In genomic region chr2:112660138-112660537, GRCh38 we compare ENCODE assay signal across 1 cellular context.
TF ChIP-seq lines count a peak whose summit lies in the region.

No MANE protein-coding gene starts in this region.

TF ChIP-seq in K562, 482 proteins besides CTCF, POLR2A, EP300 and RAD21:
- TF ChIP-seq CTCFL (IDR thresholded peaks at IDR 0.05; ENCODE audit: borderline replicate concordance, insufficient read depth, low read depth, low read length, poor library complexity, severe bottlenecking): no peak
- TF ChIP-seq MAZ (CRISPR knock-in tag; conservative IDR thresholded peaks at IDR 0.05 in 1 of 2, IDR thresholded peaks at IDR 0.05 in 1 of 2): no peak
- 0 out of 2 replicates have a peak, but pooled peaks have one; percentile 17 for TF ChIP-seq RBFOX2 (IDR thresholded peaks at IDR 0.05; ENCODE audit: low read depth, low read length)
- TF ChIP-seq ZNF3 (CRISPR knock-in tag; IDR thresholded peaks at IDR 0.05): no peak
- no peak for TF ChIP-seq PHF21A (IDR thresholded peaks at IDR 0.05; ENCODE audit: borderline replicate concordance, low read depth)
- TF ChIP-seq ZBTB43 (CRISPR knock-in tag; IDR thresholded peaks at IDR 0.05): no peak
- TF ChIP-seq PRDM10 (IDR thresholded peaks at IDR 0.05; ENCODE audit: partially characterized antibody): no peak
TF ChIP-seq in K562: peak in this region for 1.
